ENCODE assay signal across 9 cellular contexts in genomic region chr6:34657307-34657978, GRCh38. TPM values are rescaled to one million over a fixed set of nuclear protein-coding genes. Genes with fewer than 3 reads are reported as not detected.
DNase-seq lines count a peak whose midpoint lies in the region; ATAC-seq, FAIRE-seq and TF ChIP-seq lines count a peak whose summit lies in the region.
"Had no signal": no experiment of that assay in that cellular context is flagged by ENCODE, and none has a peak within 500 bp of the region (broad histone marks: within the 10 kb centered on the region; RNA-seq: fewer than 3 reads in every experiment).

No MANE protein-coding gene starts in this region.

- H3K4me1 ChIP-seq in foreskin keratinocyte: peaks cover 27% of the 10 kb centered on the region
- peaks cover 22 to 36% (median 30%) of the 10 kb centered on the region in 3 donors for H3K4me1 ChIP-seq in pancreas

- H3K4me1 Mint-ChIP-seq in activated CD8-positive, alpha-beta T cell treated with anti-CD3 and anti-CD28 coated beads for 36 hours (ENCODE audit: low read depth): peaks cover 52% of the 10 kb centered on the region

- H3K36me3 ChIP-seq in pancreas: no peaks in the 10 kb centered on the region

- H3K27me3 ChIP-seq in foreskin keratinocyte (no peaks in the 10 kb centered on the region), pancreas (no peaks in the 10 kb centered on the region)

- H3K27me3 Mint-ChIP-seq in activated CD8-positive, alpha-beta T cell treated with anti-CD3 and anti-CD28 coated beads for 36 hours: no peaks in the 10 kb centered on the region

- H3K9me3 ChIP-seq in pancreas: no peaks in the 10 kb centered on the region

- intact Hi-C loops in activated CD8-positive, alpha-beta T cell treated with anti-CD3 and anti-CD28 coated beads for 36 hours (cut with micrococcal nuclease): no loop called here
- intact Hi-C loops in pancreas (cut with DNase I): no loop called here

- H3K4me3 ChIP-seq in pancreas: peak overlapping the region in 3 of 4 donors; percentile 4 to 39 (median 23)

- ATAC-seq in activated CD8-positive, alpha-beta T cell treated with anti-CD3 and anti-CD28 coated beads for 36 hours: no peak
- ATAC-seq in foreskin keratinocyte (peak; percentile 63), pancreas (peak; percentile 91 to 95 (median 94))

- H3K4me3 Mint-ChIP-seq in activated CD8-positive, alpha-beta T cell treated with anti-CD3 and anti-CD28 coated beads for 36 hours: peak overlapping the region; percentile 62

- POLR2A ChIA-PET in activated CD8-positive, alpha-beta T cell treated with anti-CD3 and anti-CD28 coated beads for 36 hours (lab: Charles Lee): interaction anchor here (0.7 to 1.9 kb wide), 4 partner anchors 15 to 99 kb away, joined by 3 to 17 read pairs (median 4); no protein-coding TSS in a partner anchor

- peak; percentile 26 for FAIRE-seq in pancreas (lab: Jason Lieb, UNC)
- FAIRE-seq: G401.6 had no signal

- H3K27ac ChIP-seq in foreskin keratinocyte (peak overlapping the region; percentile 92), pancreas (peak overlapping the region; percentile 48 to 93 (median 70))

- H3K9me3 Mint-ChIP-seq in activated CD8-positive, alpha-beta T cell treated with anti-CD3 and anti-CD28 coated beads for 36 hours: no peaks in the 10 kb centered on the region

- 0 to 1% methylated on average over 2 of the region's 2 CpGs for WGBS in pancreas, 2 donors

- no peak for TF ChIP-seq CTCF in activated CD8-positive, alpha-beta T cell treated with anti-CD3 and anti-CD28 coated beads for 36 hours (IDR thresholded peaks at IDR 0.05)
- TF ChIP-seq CTCF in foreskin keratinocyte (conservative IDR thresholded peaks at IDR 0.05): no peak
- TF ChIP-seq CTCF in pancreas (IDR thresholded peaks at IDR 0.05): no peak

- H3K36me3 Mint-ChIP-seq in activated CD8-positive, alpha-beta T cell treated with anti-CD3 and anti-CD28 coated beads for 36 hours (ENCODE audit: low read depth): peaks cover 12% of the 10 kb centered on the region

- CTCF ChIA-PET in activated CD8-positive, alpha-beta T cell treated with anti-CD3 and anti-CD28 coated beads for 36 hours (lab: Charles Lee): interaction anchor here (0.7 to 3.2 kb wide), 9 partner anchors 16 to 1235 kb away, joined by 3 to 17 read pairs (median 4); partner anchors contain the start of gene SNRPC

- DNase-seq in NOMO-1 treated with DMSO at 0.1 percent for 48 hours (lab: John Stamatoyannopoulos, UW; ENCODE audit: unreplicated experiment): peak; percentile 33
- DNase-seq in NOMO-1 treated with dmso at 0.1 percent for 144 hours (lab: John Stamatoyannopoulos, UW; ENCODE audit: unreplicated experiment): no peak
- DNase-seq in NCI-H1105 (lab: John Stamatoyannopoulos, UW): peak; percentile 57
- peak; percentile 12 for DNase-seq in activated CD8-positive, alpha-beta T cell treated with anti-CD3 and anti-CD28 coated beads for 36 hours
- DNase-seq in foreskin keratinocyte: peak; percentile 47 to 74
- peak in 3 of 6 donors; percentile 65 to 78 (median 68) for DNase-seq in pancreas
- DNase-seq in iPS-NIHi11 (ENCODE audit: low spot score): no peak
- no peak for DNase-seq in T-helper 9 cell

- H3K27ac Mint-ChIP-seq in activated CD8-positive, alpha-beta T cell treated with anti-CD3 and anti-CD28 coated beads for 36 hours: peak overlapping the region; percentile 92

RNA-seq across cellular contexts. Expression of gene ILRUN, which starts 39.1 kb away (rescaled TPM):
- total RNA-seq in activated CD8-positive, alpha-beta T cell treated with anti-CD3 and anti-CD28 coated beads for 36 hours: 10 to 100 TPM; 45.3 to 51.8 TPM
- total RNA-seq in foreskin keratinocyte (64.5 and 64.9 TPM in 2 replicates), pancreas (10 to 100 TPM; 18.7 to 32.9 (median 25.2) TPM)
- polyA plus RNA-seq in foreskin keratinocyte (41.3 and 45.0 TPM in 2 replicates), pancreas (10 to 100 TPM; 14.6 to 16.7 TPM)

Comparison
In these comparisons a context has a peak if more than half of its experiments do, and no peak if none do; other contexts are left out.
1. DNase-seq: peak in NOMO-1 treated with DMSO at 0.1 percent for 48 hours (single experiment), NCI-H1105 (single experiment), activated CD8-positive, alpha-beta T cell treated with anti-CD3 and anti-CD28 coated beads for 36 hours (single experiment) and foreskin keratinocyte (2 of 2); none in NOMO-1 treated with dmso at 0.1 percent for 144 hours (single experiment), iPS-NIHi11 (single experiment) and T-helper 9 cell (single experiment).